ENCODE assay signal across 15 cellular contexts in the genomic region with DNA sequence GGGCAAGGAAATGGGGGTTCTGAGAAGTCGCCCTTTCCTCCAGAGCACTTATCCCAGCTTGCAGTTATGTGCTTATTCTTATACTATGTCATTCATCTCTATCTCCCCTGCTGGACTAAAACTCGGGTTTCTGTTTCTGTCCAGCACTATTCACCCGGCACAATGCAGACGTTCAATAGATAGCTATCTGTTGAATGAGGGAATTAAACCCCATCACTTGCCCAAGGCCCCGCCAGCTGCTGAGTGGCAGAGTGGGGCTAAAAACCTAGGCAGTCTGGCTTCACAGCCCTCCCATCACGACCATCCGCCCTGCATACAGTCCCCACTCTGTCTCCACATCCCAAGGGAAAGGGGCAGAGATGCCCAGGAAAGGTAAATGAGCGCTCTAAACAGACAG. TPM values are rescaled to one million over a fixed set of nuclear protein-coding genes. Genes with fewer than 3 reads are reported as not detected.
DNase-seq lines count a peak whose midpoint lies in the region; ATAC-seq and TF ChIP-seq lines count a peak whose summit lies in the region.
"Had no signal": no experiment of that assay in that cellular context is flagged by ENCODE, and none has a peak within 500 bp of the region (broad histone marks: within the 10 kb centered on the region; RNA-seq: fewer than 3 reads in every experiment).

No MANE protein-coding gene starts in this region.

- DNase-seq in NCI-H2227 treated with DMSO at 0.1 percent for 48 hours (lab: John Stamatoyannopoulos, UW) (peak; percentile 88), NCI-H2227 (lab: John Stamatoyannopoulos, UW; ENCODE audit: unreplicated experiment) (no peak), glutamatergic neuron (no peak), spleen (peak; percentile 47), transverse colon (no peak), hepatic stellate cell (ENCODE audit: low spot score) (no peak)
- DNase-seq: NCI-H187 treated with DMSO at 0.1 percent for 48 hours, NCI-H226, Peyer's patch, SHP77 treated with DMSO at 0.1 percent for 48 hours had no signal

- intact Hi-C loops in spleen (cut with DNase I; ENCODE audit: low total_unique reads) = no loop called here
- intact Hi-C loops in transverse colon (cut with DNase I; ENCODE audit: low total_unique reads) = no loop called here

- no peaks in the 10 kb centered on the region for H3F3A ChIP-seq in OCI-LY1 (ENCODE audit: insufficient read depth, low read length)

- peak overlapping the region; percentile 42; the same call in 1 of the 2 replicates for H3K4me2 ChIP-seq in OCI-LY1 (ENCODE audit: low read length)

- H3K27me3 Mint-ChIP-seq in glutamatergic neuron (ENCODE audit: unreplicated experiment) = peaks cover 22% of the 10 kb centered on the region

- no peak overlapping the region; the same call in 1 of the 2 replicates for H3K9ac ChIP-seq in OCI-LY1 (ENCODE audit: low read length)

- in situ Hi-C loops in transverse colon (cut with MboI; ENCODE audit: low pct_ligation_motif_present in 1 of 4, low pct_unique_long_range_greater_than_20kb in 1 of 4, low sequenced_read_pairs in 3 of 4) = no loop called here

- H2AFZ ChIP-seq in OCI-LY1 (ENCODE audit: low read length) = no peak overlapping the region

- 73 to 84% (median 75%) methylated on average over 8 of the region's 8 CpGs for WGBS in spleen, 5 donors
- 80 to 90% methylated on average over 2 to 8 of the region's 8 CpGs for WGBS in transverse colon (ENCODE audit: low coverage in 1 of 2), 2 donors

- H3K79me2 ChIP-seq in OCI-LY1 (ENCODE audit: insufficient read depth, low read length) = 0 out of 2 replicates have a peak, but pooled peaks cover 12% of the 10 kb centered on the region

- H3K27ac ChIP-seq in OCI-LY1 (ENCODE audit: low read depth, low read length, poor library complexity, severe bottlenecking) (no peak overlapping the region), spleen (no peak overlapping the region), transverse colon (no peak overlapping the region)
- H3K27ac ChIP-seq: 22Rv1, C4-2B, Peyer's patch had no signal

- no peaks in the 10 kb centered on the region for H3K36me3 Mint-ChIP-seq in glutamatergic neuron (ENCODE audit: unreplicated experiment)

- TF ChIP-seq EP300 in transverse colon (IDR thresholded peaks at IDR 0.05; ENCODE audit: low read depth) = no peak

- no peaks in the 10 kb centered on the region for H3K27me3 ChIP-seq in OCI-LY1 (ENCODE audit: insufficient read depth, low read length)
- peaks cover 0 to 86% (median 20%) of the 10 kb centered on the region in 7 donors for H3K27me3 ChIP-seq in spleen (replicated peaks in 1 of 7)
- peaks cover 76% of the 10 kb centered on the region for H3K27me3 ChIP-seq in transverse colon

- ATAC-seq in activated CD4-positive, CD25-positive, alpha-beta regulatory T cell treated with anti-CD3 and anti-CD28 coated beads, Interleukin-2, amount 50 U/mL, for 24 hours = no peak

- H3K9me2 ChIP-seq in OCI-LY1 (ENCODE audit: low read depth, low read length) = no peaks in the 10 kb centered on the region

- TF ChIP-seq POLR2A in spleen (IDR thresholded peaks at IDR 0.05) = no peak
- no peak for TF ChIP-seq POLR2A in transverse colon (IDR thresholded peaks at IDR 0.05)

- H3K4me1 ChIP-seq in OCI-LY1 (ENCODE audit: insufficient read depth, low read length, severe bottlenecking) (peaks cover 26% of the 10 kb centered on the region), spleen (peaks cover 3 to 6% (median 5%) of the 10 kb centered on the region in 6 donors), transverse colon (peaks cover 0 to 6% (median under 1%) of the 10 kb centered on the region in 4 donors)

- H4K20me1 ChIP-seq in OCI-LY1 (ENCODE audit: insufficient read depth, low read length) = no peaks in the 10 kb centered on the region

- H3K4me3 ChIP-seq in OCI-LY1 (ENCODE audit: low read depth, low read length, poor library complexity, severe bottlenecking) (peak overlapping the region; percentile 29), spleen (no peak overlapping the region), transverse colon (no peak overlapping the region)
- H3K4me3 ChIP-seq: MG63, Peyer's patch had no signal

- H3K9me3 Mint-ChIP-seq in glutamatergic neuron (ENCODE audit: unreplicated experiment) = peaks cover 12% of the 10 kb centered on the region

- peaks cover 27% of the 10 kb centered on the region for H3K4me1 Mint-ChIP-seq in glutamatergic neuron (ENCODE audit: low read depth, unreplicated experiment)

- H3K36me3 ChIP-seq in OCI-LY1 (ENCODE audit: insufficient read depth, low read length) (no peaks in the 10 kb centered on the region), spleen (no peaks in the 10 kb centered on the region), transverse colon (no peaks in the 10 kb centered on the region)
- H3K36me3 ChIP-seq: MG63, Peyer's patch had no signal

- H3K27ac Mint-ChIP-seq in glutamatergic neuron (ENCODE audit: unreplicated experiment) = no peak overlapping the region

- TF ChIP-seq CTCF in OCI-LY1 (IDR thresholded peaks at IDR 0.05; ENCODE audit: low read length) (no peak), glutamatergic neuron (IDR thresholded peaks at IDR 0.05; ENCODE audit: partially characterized antibody, unreplicated experiment) (no peak), spleen (IDR thresholded peaks at IDR 0.05 in 8 of 11, conservative IDR thresholded peaks at IDR 0.05 in 3 of 11) (no peak), transverse colon (IDR thresholded peaks at IDR 0.05) (no peak)

- H3K9me3 ChIP-seq in OCI-LY1 (ENCODE audit: low read length) (no peaks in the 10 kb centered on the region), spleen (no peaks in the 10 kb centered on the region), transverse colon (no peaks in the 10 kb centered on the region)
- H3K9me3 ChIP-seq: MG63, Peyer's patch had no signal

- peak overlapping the region; percentile 43 for H3K4me3 Mint-ChIP-seq in glutamatergic neuron (ENCODE audit: unreplicated experiment)

RNA-seq across cellular contexts. Expression of a gene that starts 5.4 kb away (rescaled TPM):
- total RNA-seq in glutamatergic neuron (ENCODE audit: unreplicated experiment) (11.3 TPM), spleen (under 1 TPM; 0.19 to 0.82 (median 0.64) TPM), transverse colon (1 to 10 TPM in 1 of 4 donors, under 1 TPM in 2, not detected in 1; 0.27 to 1.9 (median 0.32) TPM)
- polyA plus RNA-seq in spleen = under 1 TPM; 0.11 to 0.52 (median 0.29) TPM

Comparison
In these comparisons a context has a peak if more than half of its experiments do, and no peak if none do; other contexts are left out.
1. DNase-seq: peak in NCI-H2227 treated with DMSO at 0.1 percent for 48 hours (single experiment) and spleen (single experiment); none in NCI-H2227 (single experiment), glutamatergic neuron (single experiment), transverse colon (single experiment) and hepatic stellate cell (single experiment).